Comparison of ENCODE assay signal across 12 cellular contexts in genomic region chr20:41308290-41308691, GRCh38. TPM values are rescaled to one million over a fixed set of nuclear protein-coding genes. Genes with fewer than 3 reads are reported as not detected.
DNase-seq lines count a peak whose midpoint lies in the region; ATAC-seq, FAIRE-seq and TF ChIP-seq lines count a peak whose summit lies in the region.
"Had no signal": no experiment of that assay in that cellular context is flagged by ENCODE, and none has a peak within 500 bp of the region (broad histone marks: within the 10 kb centered on the region; RNA-seq: fewer than 3 reads in every experiment).

No MANE protein-coding gene starts in this region.

- H3K27me3 ChIP-seq in left lung, result no peaks in the 10 kb centered on the region
- no peaks in the 10 kb centered on the region for H3K27me3 ChIP-seq in SJCRH30

- H3K27ac ChIP-seq in cingulate gyrus (ENCODE audit: low read depth, low read length), result peak overlapping the region; percentile 35
- peak overlapping the region; percentile 59 to 67 for H3K27ac ChIP-seq in left lung
- no peak overlapping the region for H3K27ac ChIP-seq in SJCRH30
- H3K27ac ChIP-seq: A549 had no signal

- no peak for DNase-seq in activated naive CD4-positive, alpha-beta T cell treated with anti-CD3 and anti-CD28 coated beads, Interleukin-2, amount 50 U/mL, for 72 hours (ENCODE audit: low spot score in 2 of 2)
- DNase-seq in activated naive CD4-positive, alpha-beta T cell treated with anti-CD3 and anti-CD28 coated beads, Interleukin-2, amount 50 U/mL, for 16 hours, result no peak
- DNase-seq in left lung (no peak), urothelium cell line (ENCODE audit: low spot score) (peak; percentile 14), SJCRH30 (no peak)
- DNase-seq: NCI-H187 had no signal

- no peaks in the 10 kb centered on the region for H3K9me3 ChIP-seq in left lung
- H3K9me3 ChIP-seq in SJCRH30 (replicated peaks), result no peaks in the 10 kb centered on the region
- H3K9me3 ChIP-seq: A549 had no signal

- no peak overlapping the region for H3K4me3 ChIP-seq in left lung
- H3K4me3 ChIP-seq in SJCRH30, result no peak overlapping the region
- H3K4me3 ChIP-seq: A549 had no signal

- FAIRE-seq in urothelium cell line (lab: Jason Lieb, UNC), result no peak
- FAIRE-seq: A549 had no signal

- H3K4me1 ChIP-seq in left lung, result peaks cover 8 to 25% of the 10 kb centered on the region in 2 donors
- no peaks in the 10 kb centered on the region for H3K4me1 ChIP-seq in SJCRH30
- H3K4me1 ChIP-seq: A549 had no signal

- H3K36me3 Mint-ChIP-seq in activated naive CD4-positive, alpha-beta T cell treated with anti-CD3 and anti-CD28 coated beads, Interleukin-2, amount 50 U/mL, for 72 hours, result peaks cover 0 to 4% of the 10 kb centered on the region in 2 donors
- H3K36me3 Mint-ChIP-seq: activated naive CD4-positive, alpha-beta T cell treated with anti-CD3 and anti-CD28 coated beads, Interleukin-2, amount 50 U/mL, for 24 hours had no signal

- no peaks in the 10 kb centered on the region for H3K9me3 Mint-ChIP-seq in activated naive CD4-positive, alpha-beta T cell treated with anti-CD3 and anti-CD28 coated beads, Interleukin-2, amount 50 U/mL, for 72 hours
- H3K9me3 Mint-ChIP-seq: activated naive CD4-positive, alpha-beta T cell treated with anti-CD3 and anti-CD28 coated beads, Interleukin-2, amount 50 U/mL, for 24 hours; T-helper 2 cell treated with Interferon-gamma antibody and Interleukin-4, amounts not matched to agents 5 μg/mL and 100 μg/mL, for 36 hours had no signal

- no peak overlapping the region for H3K27ac Mint-ChIP-seq in activated naive CD4-positive, alpha-beta T cell treated with anti-CD3 and anti-CD28 coated beads, Interleukin-2, amount 50 U/mL, for 72 hours
- H3K27ac Mint-ChIP-seq: activated naive CD4-positive, alpha-beta T cell treated with anti-CD3 and anti-CD28 coated beads, Interleukin-2, amount 50 U/mL, for 24 hours; T-helper 2 cell treated with Interferon-gamma antibody and Interleukin-4, amounts not matched to agents 5 μg/mL and 100 μg/mL, for 36 hours had no signal

- intact Hi-C loops in left lung (cut with DNase I), result no loop called here

- peak; percentile 28 to 56 for ATAC-seq in activated naive CD4-positive, alpha-beta T cell treated with anti-CD3 and anti-CD28 coated beads, Interleukin-2, amount 50 U/mL, for 72 hours
- ATAC-seq in left lung, result peak; percentile 88
- no peak for ATAC-seq in HG02763 (IDR thresholded peaks at IDR 0.05; ENCODE audit: unreplicated experiment)
- no peak for ATAC-seq in HG03571 (IDR thresholded peaks at IDR 0.05; ENCODE audit: unreplicated experiment)

- TF ChIP-seq CTCF in left lung (IDR thresholded peaks at IDR 0.05), result no peak

- H3K36me3 ChIP-seq in left lung, result no peaks in the 10 kb centered on the region
- H3K36me3 ChIP-seq in SJCRH30, result no peaks in the 10 kb centered on the region; the same call in 1 of the 2 replicates

RNA-seq across cellular contexts. Expression of gene ZHX3, which starts 9.2 kb away (rescaled TPM):
- total RNA-seq in activated naive CD4-positive, alpha-beta T cell treated with anti-CD3 and anti-CD28 coated beads, Interleukin-2, amount 50 U/mL, for 72 hours, result 10 to 100 TPM in 1 of 2 donors, 1 to 10 TPM in 1; 8.2 to 10.1 TPM
- total RNA-seq in left lung, result 10 to 100 TPM; 45.9 to 47.9 TPM
- total RNA-seq in SJCRH30 (2014; rRNA removed; shearing (Covaris generic)), result 16.0 and 16.2 TPM in 2 replicates

RNA-seq across cellular contexts. Expression of gene LPIN3, which starts 32.3 kb away (rescaled TPM):
- 1 to 10 TPM; 4.4 to 5.1 TPM for total RNA-seq in activated naive CD4-positive, alpha-beta T cell treated with anti-CD3 and anti-CD28 coated beads, Interleukin-2, amount 50 U/mL, for 72 hours
- total RNA-seq in left lung, result 10 to 100 TPM; 10.8 to 20.4 TPM
- 1.2 and 2.3 TPM in 2 replicates for total RNA-seq in SJCRH30 (2014; rRNA removed; shearing (Covaris generic))

RNA-seq across cellular contexts. Expression of gene EMILIN3, which starts 58.3 kb away (rescaled TPM):
- total RNA-seq in activated naive CD4-positive, alpha-beta T cell treated with anti-CD3 and anti-CD28 coated beads, Interleukin-2, amount 50 U/mL, for 72 hours, result under 1 TPM in 1 of 2 donors, not detected in 1; 0.27 TPM
- under 1 TPM; 0.08 to 0.29 TPM for total RNA-seq in left lung
- 11.7 and 12.0 TPM in 2 replicates for total RNA-seq in SJCRH30 (2014; rRNA removed; shearing (Covaris generic))

Comparison
In these comparisons a context has a peak if more than half of its experiments do, and no peak if none do; other contexts are left out.
1. ATAC-seq: peak in activated naive CD4-positive, alpha-beta T cell treated with anti-CD3 and anti-CD28 coated beads, Interleukin-2, amount 50 U/mL, for 72 hours (2 of 2) and left lung (single experiment); none in HG02763 (single experiment) and HG03571 (single experiment).